ENCODE assay signal across 8 cellular contexts in the genomic region with DNA sequence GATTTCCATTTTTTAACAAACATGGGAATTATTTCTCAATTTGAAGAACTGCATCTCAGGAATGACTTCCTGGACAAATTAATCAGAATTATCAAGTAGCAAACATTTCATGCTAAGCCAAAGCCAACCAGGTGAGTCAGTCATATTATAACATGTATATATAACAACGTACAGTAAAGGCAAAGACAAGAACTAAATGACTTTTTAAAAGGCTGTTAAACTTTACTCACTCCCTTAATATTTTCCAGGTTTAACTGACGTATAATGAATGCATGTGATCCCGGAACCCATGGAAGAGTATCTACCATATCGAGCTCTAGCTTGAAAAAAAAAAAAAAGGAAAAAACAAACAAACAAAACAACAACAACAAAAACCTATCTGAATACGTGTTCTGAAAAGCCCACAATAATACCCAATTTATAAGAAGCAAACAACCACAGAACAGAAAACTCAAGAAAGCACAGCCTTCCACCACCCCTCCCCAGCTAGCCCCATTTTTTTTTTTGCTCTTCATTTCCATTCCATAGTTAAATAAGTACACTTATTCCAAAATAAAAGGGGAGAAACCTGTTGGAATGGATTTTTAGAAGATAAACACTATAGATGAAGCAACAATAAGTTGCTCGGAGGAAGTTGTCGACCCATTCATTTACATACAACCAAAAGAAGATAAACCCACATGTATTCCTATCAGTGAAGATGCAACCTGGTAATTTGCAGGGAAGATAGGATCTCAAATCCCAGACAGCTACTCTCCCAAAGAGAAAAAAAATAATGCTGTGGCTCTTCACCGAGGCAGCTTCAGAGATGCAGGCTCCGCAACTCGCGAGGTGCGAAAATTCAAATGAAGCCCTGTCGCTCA. TPM values are rescaled to one million over a fixed set of nuclear protein-coding genes. Genes with fewer than 3 reads are reported as not detected.
DNase-seq lines count a peak whose midpoint lies in the region; ATAC-seq and TF ChIP-seq lines count a peak whose summit lies in the region.

No MANE protein-coding gene starts in this region.

- in situ Hi-C loops in ACHN (cut with HindIII; ENCODE audit: low pct_ligation_motif_present, low pct_unique_long_range_greater_than_20kb, low sequenced_read_pairs), result no loop called here

- H3K27me3 Mint-ChIP-seq in activated T-helper 2 cell treated with anti-CD3 and anti-CD28 coated beads, Interferon-gamma antibody, Interleukin-2, Interleukin-4, amounts not matched to agents 10 μg/mL and 5 μg/mL and 100 μg/mL, durations not matched to agents 14 hours and 24 hours and 36 hours (ENCODE audit: low read depth), result no peaks in the 10 kb centered on the region
- peaks cover 5 to 12% (median 8%) of the 10 kb centered on the region in 3 donors for H3K27me3 Mint-ChIP-seq in immature natural killer cell (ENCODE audit: low read depth in 3 of 3)

- 2% methylated on average over 13 of the region's 13 CpGs for WGBS in suprapubic skin

- CTCF ChIA-PET in HEK293 (lab: Yijun Ruan, JAX), result interaction anchor here (0.6 kb wide), 1 partner anchor 132 kb away, joined by 3 read pairs; no protein-coding TSS in a partner anchor

- no peaks in the 10 kb centered on the region for H3K9me3 ChIP-seq in HEK293 (ENCODE audit: control insufficient read depth, insufficient read depth, low read depth, low read length)
- no peaks in the 10 kb centered on the region for H3K9me3 ChIP-seq in suprapubic skin

- H3K36me3 ChIP-seq in HEK293 (ENCODE audit: control insufficient read depth in 2 of 2, insufficient read depth in 1 of 2, low read length in 2 of 2), result no peaks in the 10 kb centered on the region
- no peaks in the 10 kb centered on the region for H3K36me3 ChIP-seq in suprapubic skin

- H3K9me3 Mint-ChIP-seq in activated T-helper 2 cell treated with anti-CD3 and anti-CD28 coated beads, Interferon-gamma antibody, Interleukin-2, Interleukin-4, amounts not matched to agents 10 μg/mL and 5 μg/mL and 100 μg/mL, durations not matched to agents 14 hours and 24 hours and 36 hours, result no peaks in the 10 kb centered on the region
- H3K9me3 Mint-ChIP-seq in immature natural killer cell, result peaks cover 0 to 2% (median 0%) of the 10 kb centered on the region in 6 donors

- intact Hi-C loops in activated T-helper 2 cell treated with anti-CD3 and anti-CD28 coated beads, Interferon-gamma antibody, Interleukin-2, Interleukin-4, amounts not matched to agents 10 μg/mL and 5 μg/mL and 100 μg/mL, durations not matched to agents 14 hours and 24 hours and 36 hours (cut with micrococcal nuclease), result loop anchor here (5.0 kb wide), 1 partner anchor 194 kb away; a partner anchor contains a TSS

- no peak for TF ChIP-seq EP300 in suprapubic skin (IDR thresholded peaks at IDR 0.05)

- peak overlapping the region; percentile 92 for H3K27ac ChIP-seq in HEK293 (ENCODE audit: extremely low read depth, low read depth, low read length)
- peak overlapping the region; percentile 96 for H3K27ac ChIP-seq in suprapubic skin

- POLR2A ChIA-PET in HEK293 (lab: Yijun Ruan, JAX), result interaction anchor here (0.6 to 1.8 kb wide), 6 partner anchors 13 to 1049 kb away, joined by 3 to 14 read pairs (median 4); a partner anchor contains a TSS

- H3K4me1 ChIP-seq in HEK293 (ENCODE audit: control insufficient read depth, insufficient read depth, low read length), result no peaks in the 10 kb centered on the region; the same call in 1 of the 2 replicates
- H3K4me1 ChIP-seq in suprapubic skin, result peaks cover 35% of the 10 kb centered on the region

- H3K4me3 Mint-ChIP-seq in activated T-helper 2 cell treated with anti-CD3 and anti-CD28 coated beads, Interferon-gamma antibody, Interleukin-2, Interleukin-4, amounts not matched to agents 10 μg/mL and 5 μg/mL and 100 μg/mL, durations not matched to agents 14 hours and 24 hours and 36 hours (ENCODE audit: low read depth), result peak overlapping the region; percentile 97
- H3K4me3 Mint-ChIP-seq in immature natural killer cell, result peak overlapping the region; percentile 92 to 98 (median 97)

- H3K36me3 Mint-ChIP-seq in activated T-helper 2 cell treated with anti-CD3 and anti-CD28 coated beads, Interferon-gamma antibody, Interleukin-2, Interleukin-4, amounts not matched to agents 10 μg/mL and 5 μg/mL and 100 μg/mL, durations not matched to agents 14 hours and 24 hours and 36 hours (ENCODE audit: low read depth), result peaks cover 7% of the 10 kb centered on the region
- peaks cover 0 to 4% (median under 1%) of the 10 kb centered on the region in 3 donors for H3K36me3 Mint-ChIP-seq in immature natural killer cell

- H3K27me3 ChIP-seq in suprapubic skin, result no peaks in the 10 kb centered on the region

- H3K4me1 Mint-ChIP-seq in activated T-helper 2 cell treated with anti-CD3 and anti-CD28 coated beads, Interferon-gamma antibody, Interleukin-2, Interleukin-4, amounts not matched to agents 10 μg/mL and 5 μg/mL and 100 μg/mL, durations not matched to agents 14 hours and 24 hours and 36 hours (ENCODE audit: low read depth), result peaks cover 33% of the 10 kb centered on the region
- peaks cover 28 to 38% of the 10 kb centered on the region in 2 donors for H3K4me1 Mint-ChIP-seq in immature natural killer cell

- peak overlapping the region; percentile 97 for H3K27ac Mint-ChIP-seq in activated T-helper 2 cell treated with anti-CD3 and anti-CD28 coated beads, Interferon-gamma antibody, Interleukin-2, Interleukin-4, amounts not matched to agents 10 μg/mL and 5 μg/mL and 100 μg/mL, durations not matched to agents 14 hours and 24 hours and 36 hours
- H3K27ac Mint-ChIP-seq in immature natural killer cell, result peak overlapping the region; percentile 95 to 97 (median 96)

- DNase-seq in ACHN (peak; percentile 54), immature natural killer cell (no peak), suprapubic skin (ENCODE audit: low spot score in 2 of 2) (no peak), HuH-7 (ENCODE audit: low spot score) (no peak)
- no peak for DNase-seq in activated T-helper 2 cell treated with anti-CD3 and anti-CD28 coated beads, Interferon-gamma antibody, Interleukin-2, Interleukin-4, amounts not matched to agents 10 μg/mL and 5 μg/mL and 100 μg/mL, durations not matched to agents 14 hours and 24 hours and 36 hours (ENCODE audit: low spot score)
- DNase-seq in stimulated activated naive CD4-positive, alpha-beta T cell (lab: John Stamatoyannopoulos, UW), result no peak

- peak overlapping the region; percentile 72 for H3K4me3 ChIP-seq in HEK293 (ENCODE audit: low read depth, low read length)
- peak overlapping the region; percentile 75 for H3K4me3 ChIP-seq in suprapubic skin

- ATAC-seq in GM19023 (IDR thresholded peaks at IDR 0.05; ENCODE audit: unreplicated experiment), result no peak

- no peak for TF ChIP-seq POLR2A in suprapubic skin (IDR thresholded peaks at IDR 0.05)

- TF ChIP-seq CTCF in HEK293 (tag by site-specific recombination; IDR thresholded peaks at IDR 0.05) (no peak), suprapubic skin (IDR thresholded peaks at IDR 0.05) (no peak)

TF ChIP-seq in HEK293, 187 proteins besides CTCF, POLR2A, EP300 and RAD21 (continues in another document):
- TF ChIP-seq ZNF341 (tag by site-specific recombination; IDR thresholded peaks at IDR 0.05; ENCODE audit: low read depth) (peak; percentile 76), ZNF335 (tag by site-specific recombination; conservative IDR thresholded peaks at IDR 0.05) (peak; percentile 56), ZNF394 (tag by site-specific recombination; IDR thresholded peaks at IDR 0.05; ENCODE audit: borderline replicate concordance) (peak; percentile 75; the same call in 1 of the 2 replicates), SCRT2 (tag by site-specific recombination; IDR thresholded peaks at IDR 0.05) (peak; percentile 54), SCRT1 (tag by site-specific recombination; IDR thresholded peaks at IDR 0.05; ENCODE audit: borderline replicate concordance) (0 out of 2 replicates have a peak, but pooled peaks have one; percentile 65)
- TF ChIP-seq, protein P1, sequence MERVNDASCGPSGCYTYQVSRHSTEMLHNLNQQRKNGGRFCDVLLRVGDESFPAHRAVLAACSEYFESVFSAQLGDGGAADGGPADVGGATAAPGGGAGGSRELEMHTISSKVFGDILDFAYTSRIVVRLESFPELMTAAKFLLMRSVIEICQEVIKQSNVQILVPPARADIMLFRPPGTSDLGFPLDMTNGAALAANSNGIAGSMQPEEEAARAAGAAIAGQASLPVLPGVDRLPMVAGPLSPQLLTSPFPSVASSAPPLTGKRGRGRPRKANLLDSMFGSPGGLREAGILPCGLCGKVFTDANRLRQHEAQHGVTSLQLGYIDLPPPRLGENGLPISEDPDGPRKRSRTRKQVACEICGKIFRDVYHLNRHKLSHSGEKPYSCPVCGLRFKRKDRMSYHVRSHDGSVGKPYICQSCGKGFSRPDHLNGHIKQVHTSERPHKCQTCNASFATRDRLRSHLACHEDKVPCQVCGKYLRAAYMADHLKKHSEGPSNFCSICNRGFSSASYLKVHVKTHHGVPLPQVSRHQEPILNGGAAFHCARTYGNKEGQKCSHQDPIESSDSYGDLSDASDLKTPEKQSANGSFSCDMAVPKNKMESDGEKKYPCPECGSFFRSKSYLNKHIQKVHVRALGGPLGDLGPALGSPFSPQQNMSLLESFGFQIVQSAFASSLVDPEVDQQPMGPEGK (tag by site-specific recombination; IDR thresholded peaks at IDR 0.05), result peak; percentile 2; the same call in 1 of the 2 replicates

RNA-seq across cellular contexts. Expression of a gene that starts 0.5 kb away (rescaled TPM):
- total RNA-seq in activated T-helper 2 cell treated with anti-CD3 and anti-CD28 coated beads, Interferon-gamma antibody, Interleukin-2, Interleukin-4, amounts not matched to agents 10 μg/mL and 5 μg/mL and 100 μg/mL, durations not matched to agents 14 hours and 24 hours and 36 hours, result 9.6 and 10.7 TPM in 2 replicates
- 10 to 100 TPM in 1 of 3 donors, 1 to 10 TPM in 2; 1.4 to 10.2 (median 4.1) TPM for polyA plus RNA-seq in immature natural killer cell
- total RNA-seq in suprapubic skin, result 10 to 100 TPM in 2 of 4 donors, 1 to 10 TPM in 2; 6.1 to 24.3 (median 10.0) TPM
